18 cellular contexts compared by ENCODE assay signal in genomic region chr10:69049564-69049955, GRCh38. TPM values are rescaled to one million over a fixed set of nuclear protein-coding genes. Genes with fewer than 3 reads are reported as not detected.
DNase-seq lines count a peak whose midpoint lies in the region; ATAC-seq, FAIRE-seq and TF ChIP-seq lines count a peak whose summit lies in the region.
"Had no signal": no experiment of that assay in that cellular context is flagged by ENCODE, and none has a peak within 500 bp of the region (broad histone marks: within the 10 kb centered on the region; RNA-seq: fewer than 3 reads in every experiment).

No MANE protein-coding gene starts in this region.

- no peaks in the 10 kb centered on the region for H3K36me3 ChIP-seq in K562 (ENCODE audit: control insufficient read depth, insufficient read depth, low read length)
- H3K36me3 ChIP-seq: BLaER1, cardiac muscle cell, tibial artery had no signal

- peaks cover 16 to 21% of the 10 kb centered on the region in 2 experiments for H3K4me1 Mint-ChIP-seq in H9

- H2AK5ac ChIP-seq in H9 (ENCODE audit: insufficient read length, low read length) = no peak overlapping the region

- POLR2A ChIA-PET in K562 (lab: Yijun Ruan, JAX) = interaction anchor here (0.6 kb wide), 1 partner anchor 25 kb away, joined by 3 read pairs; no protein-coding TSS in a partner anchor

- H2BK15ac ChIP-seq in H9 (ENCODE audit: low read depth, low read length) = no peak overlapping the region

- H3K4me3 ChIP-seq in K562 (no peak overlapping the region), dorsolateral prefrontal cortex (no peak overlapping the region)
- H3K4me3 ChIP-seq: BLaER1, cardiac muscle cell, tibial artery had no signal

- H4K8ac ChIP-seq in H9 (replicated peaks; ENCODE audit: insufficient read length, low read depth, low read length) = no peak overlapping the region

- H3K18ac ChIP-seq in H9 (ENCODE audit: insufficient read length, low read depth, low read length) = no peak overlapping the region

- H3K4me1 ChIP-seq in H9 (ENCODE audit: insufficient read depth, low read length) = no peaks in the 10 kb centered on the region
- peaks cover 7 to 17% of the 10 kb centered on the region in 2 experiments; a peak in 4 of 5 replicates for H3K4me1 ChIP-seq in K562 (replicated peaks in 1 of 2; ENCODE audit: control insufficient read depth in 2 of 2, insufficient read depth in 2 of 2, low read length in 2 of 2)
- H3K4me1 ChIP-seq: tibial artery had no signal

- DNase-seq in H9 (no peak), NOMO-1 treated with dmso at 0.1 percent for 144 hours (lab: John Stamatoyannopoulos, UW; ENCODE audit: unreplicated experiment) (peak; percentile 35), K562 (ENCODE audit: extremely low read depth in 1 of 4, low spot score in 3 of 4) (no peak), posterior vena cava (ENCODE audit: low spot score) (peak; percentile 84), dorsolateral prefrontal cortex (no peak), A172 (ENCODE audit: low spot score) (no peak)
- DNase-seq in stimulated activated CD4-positive, alpha-beta T cell treated with anti-CD3 and anti-CD28 coated beads, Interleukin-2, amount 100 ng/mL, for 48 hours = no peak
- DNase-seq: activated CD8-positive, alpha-beta memory T cell treated with anti-CD3 and anti-CD28 coated beads, Interleukin-2, amount 10 ng/mL, durations not matched to agents 7 days and 5 days; DMS79 treated with DMSO at 0.1 percent for 48 hours; GOT3; islet precursor cell; NCI-H146; NCI-H510A; tibial artery had no signal

- no peak overlapping the region for H3K56ac ChIP-seq in H9 (ENCODE audit: insufficient read length, low read depth, low read length)

- H2BK120ac ChIP-seq in H9 (ENCODE audit: low read depth, low read length, poor library complexity, severe bottlenecking) = no peak overlapping the region

- H3K27me3 Mint-ChIP-seq in H9 (ENCODE audit: low read depth) = no peaks in the 10 kb centered on the region; the same call in 1 of the 2 replicates
- H3K27me3 Mint-ChIP-seq: activated CD8-positive, alpha-beta memory T cell treated with anti-CD3 and anti-CD28 coated beads, Interleukin-2, amount 10 ng/mL, durations not matched to agents 7 days and 5 days; activated naive CD4-positive, alpha-beta T cell treated with anti-CD3 and anti-CD28 coated beads, Interleukin-2, amount 50 U/mL, for 24 hours had no signal

- no peak overlapping the region for H4K5ac ChIP-seq in H9 (ENCODE audit: insufficient read length, low read depth, low read length)

- no peaks in the 10 kb centered on the region; a peak in 1 of 5 replicates for H3K9me3 Mint-ChIP-seq in H9
- H3K9me3 Mint-ChIP-seq: activated naive CD4-positive, alpha-beta T cell treated with anti-CD3 and anti-CD28 coated beads, Interleukin-2, amount 50 U/mL, for 24 hours had no signal

- no peak overlapping the region for H4K91ac ChIP-seq in H9 (ENCODE audit: insufficient read length, low read depth, low read length)

- FAIRE-seq in K562 (lab: Jason Lieb, UNC) = no peak

- H3K9ac ChIP-seq in H9 (ENCODE audit: extremely low read depth, insufficient read length, low read length) (no peak overlapping the region), K562 (ENCODE audit: insufficient read depth in 1 of 2, low read depth in 2 of 2, low read length in 2 of 2) (no peak overlapping the region)
- H3K9ac ChIP-seq: BLaER1 had no signal

- H2AFZ ChIP-seq in H9 (ENCODE audit: low read length) (no peak overlapping the region), K562 (ENCODE audit: low read depth, low read length) (peak overlapping the region; percentile 61)

- no peaks in the 10 kb centered on the region for H3K79me1 ChIP-seq in H9 (ENCODE audit: insufficient read depth, low read depth, low read length, poor library complexity, severe bottlenecking)

- CTCF ChIA-PET in K562 (lab: Yijun Ruan, JAX; ENCODE audit: low intra/inter-chr PET ratio) = interaction anchor here (0.6 kb wide), 1 partner anchor 304 kb away, joined by 3 read pairs; no protein-coding TSS in a partner anchor

- no peak for TF ChIP-seq POLR2A in K562 (conservative IDR thresholded peaks at IDR 0.05)

- no peaks in the 10 kb centered on the region for H3K9me1 ChIP-seq in K562 (ENCODE audit: control insufficient read depth, insufficient read depth, low read length)

- H3K27me3 ChIP-seq in H9 (ENCODE audit: insufficient read depth, low read length) (no peaks in the 10 kb centered on the region), K562 (ENCODE audit: control insufficient read depth in 2 of 2, insufficient read depth in 2 of 2, low read length in 2 of 2) (no peaks in the 10 kb centered on the region), dorsolateral prefrontal cortex (no peaks in the 10 kb centered on the region)
- H3K27me3 ChIP-seq: BLaER1, cardiac muscle cell had no signal

- H3K23me2 ChIP-seq in H9 (ENCODE audit: insufficient read length, low read depth, low read length, poor library complexity, severe bottlenecking) = no peaks in the 10 kb centered on the region

- in situ Hi-C loops in K562 (cut with MboI) = no loop called here

- TF ChIP-seq CTCF in H9 (conservative IDR thresholded peaks at IDR 0.05) (no peak), K562 (IDR thresholded peaks at IDR 0.05 in 2 of 3, conservative IDR thresholded peaks at IDR 0.05 in 1 of 3; ENCODE audit: insufficient read depth in 2 of 3, low read depth in 1 of 3, low read length in 3 of 3) (no peak), dorsolateral prefrontal cortex (IDR thresholded peaks at IDR 0.05 in 54 of 56, conservative IDR thresholded peaks at IDR 0.05 in 2 of 56; ENCODE audit: low read depth in 1 of 56, partially characterized antibody in 56 of 56) (no peak)

- no peaks in the 10 kb centered on the region for H3K36me3 Mint-ChIP-seq in H9 (ENCODE audit: insufficient read depth in 1 of 3, low read depth in 3 of 3)
- H3K36me3 Mint-ChIP-seq: activated CD8-positive, alpha-beta memory T cell treated with anti-CD3 and anti-CD28 coated beads, Interleukin-2, amount 10 ng/mL, durations not matched to agents 7 days and 5 days had no signal

- H4K20me1 ChIP-seq in H9 (ENCODE audit: control insufficient read depth, insufficient read depth, insufficient read length) (no peaks in the 10 kb centered on the region), K562 (replicated peaks; ENCODE audit: control insufficient read depth, insufficient read depth, low read length) (no peaks in the 10 kb centered on the region)
- H4K20me1 ChIP-seq: BLaER1 had no signal

- H3K23ac ChIP-seq in H9 (ENCODE audit: insufficient read length, low read depth, low read length) = no peak overlapping the region

- peak overlapping the region in 2 of 3 experiments; percentile 61 to 63; a peak in 4 of 7 replicates for H3K27ac Mint-ChIP-seq in H9
- H3K27ac Mint-ChIP-seq: activated CD8-positive, alpha-beta memory T cell treated with anti-CD3 and anti-CD28 coated beads, Interleukin-2, amount 10 ng/mL, durations not matched to agents 7 days and 5 days had no signal

- no CpG with 5 or more reads among the region's 6 CpGs for WGBS in H9 (ENCODE audit: extremely low coverage, insufficient read length, low lambda C conversion rate)
- 48% methylated on average over 6 of the region's 6 CpGs for WGBS in K562 (ENCODE audit: insufficient coverage, low coverage, missing lambda C conversion rate)

- H3K14ac ChIP-seq in H9 (ENCODE audit: insufficient read depth, low read length) = no peak overlapping the region

- H3K79me2 ChIP-seq in H9 (ENCODE audit: insufficient read depth, low read length) (no peaks in the 10 kb centered on the region), K562 (ENCODE audit: control insufficient read depth, insufficient read depth, low read length) (no peaks in the 10 kb centered on the region)

- no peak overlapping the region for H2BK5ac ChIP-seq in H9 (ENCODE audit: insufficient read length, low read length)

- no peak overlapping the region for H3K4ac ChIP-seq in H9 (ENCODE audit: low read depth, low read length)

- no TSS peak for BruUV-seq in K562 (replicated peaks; lab: Mats Ljungman, UMichigan)

- H3T11ph ChIP-seq in H9 (ENCODE audit: low read length) = no peak overlapping the region

- TF ChIP-seq RAD21 in K562 (CRISPR knock-in tag; conservative IDR thresholded peaks at IDR 0.05 in 1 of 2, IDR thresholded peaks at IDR 0.05 in 1 of 2) = no peak

- peak; percentile 26; the same call in 1 of the 3 replicates for ATAC-seq in K562
- ATAC-seq in HG02938 (IDR thresholded peaks at IDR 0.05; ENCODE audit: unreplicated experiment) = no peak
- ATAC-seq: activated CD8-positive, alpha-beta memory T cell treated with anti-CD3 and anti-CD28 coated beads, Interleukin-2, amount 10 ng/mL, durations not matched to agents 7 days and 5 days had no signal

- H3K9me3 ChIP-seq in H9 (ENCODE audit: control insufficient read depth, low read depth, low read length) = no peaks in the 10 kb centered on the region
- no peaks in the 10 kb centered on the region for H3K9me3 ChIP-seq in K562 (replicated peaks; ENCODE audit: control insufficient read depth, insufficient read depth, low read depth, low read length)
- H3K9me3 ChIP-seq: BLaER1, tibial artery had no signal

- no peak overlapping the region for H2BK12ac ChIP-seq in H9 (ENCODE audit: insufficient read length, low read depth, low read length)

- no peak overlapping the region for H3K4me2 ChIP-seq in H9 (ENCODE audit: insufficient read depth, insufficient read length, low read length)
- H3K4me2 ChIP-seq in K562 (ENCODE audit: insufficient read depth, low read length) = no peak overlapping the region
- H3K4me2 ChIP-seq: BLaER1 had no signal

- no peak for TF ChIP-seq EP300 in K562 (IDR thresholded peaks at IDR 0.05; ENCODE audit: low read length)

- intact Hi-C loops in K562 (cut with micrococcal nuclease) = no loop called here
- intact Hi-C loops in posterior vena cava (cut with DNase I) = no loop called here
- intact Hi-C loops in dorsolateral prefrontal cortex (cut with DNase I) = no loop called here

- H3K4me3 Mint-ChIP-seq in H9 = no peak overlapping the region
- H3K4me3 Mint-ChIP-seq: activated CD8-positive, alpha-beta memory T cell treated with anti-CD3 and anti-CD28 coated beads, Interleukin-2, amount 10 ng/mL, durations not matched to agents 7 days and 5 days; activated naive CD4-positive, alpha-beta T cell treated with anti-CD3 and anti-CD28 coated beads, Interleukin-2, amount 50 U/mL, for 24 hours had no signal

- no peak overlapping the region for H2BK20ac ChIP-seq in H9 (ENCODE audit: low read depth, low read length, poor library complexity, severe bottlenecking)

- H3K27ac ChIP-seq in H9 (ENCODE audit: insufficient read length, low read depth, low read length) = no peak overlapping the region
- no peak overlapping the region for H3K27ac ChIP-seq in K562 (ENCODE audit: extremely low read depth, low read depth, low read length)
- peak overlapping the region in 28 of 59 donors; percentile 2 to 87 (median 66) for H3K27ac ChIP-seq in dorsolateral prefrontal cortex
- H3K27ac ChIP-seq: BLaER1, cardiac muscle cell, tibial artery had no signal

RNA-seq across cellular contexts. Expression of gene SRGN, which starts 38.3 kb away (rescaled TPM):
- total RNA-seq in H9 (2021) (not detected in 2 replicates), K562 (2014; rRNA removed) (147 and 180 TPM in 2 replicates), K562 (2014; rRNA removed; fragmentation: Illumina TruSeq; extraction: Trizol) (256 and 289 TPM in 2 replicates), K562 (2015; rRNA removed; fragmentation: Illumina TruSeq; extraction: Trizol) (149 and 165 TPM in 2 replicates), K562 (2021) (173 and 193 TPM in 2 replicates), posterior vena cava (100 to 1,000 TPM; 138 to 144 TPM), dorsolateral prefrontal cortex (100 to 1,000 TPM in 7 of 120 experiments, 10 to 100 TPM in 113; 11.7 to 140 (median 43.8) TPM)
- total RNA-seq in K562 (2011; cell fraction: chromatin; rRNA removed; ENCODE audit: low replicate concordance) = 88.1 and 137 TPM in 2 replicates
- 154 and 205 TPM in 2 replicates for total RNA-seq in K562 (2011; cell fraction: nucleolus; rRNA removed)
- total RNA-seq in K562 (2011; cell fraction: nucleoplasm; rRNA removed) = 184 and 200 TPM in 2 replicates
- polyA plus RNA-seq in K562 (2011; rRNA removed) (124 and 136 TPM in 2 replicates), K562 (2014; fragmentation: Illumina TruSeq; extraction: Trizol) (259 and 284 TPM in 2 replicates), K562 (2014; fragmentation: Nextera tagmentation; extraction: Ambion mirVana) (100 to 1,000 TPM; 275 to 304 TPM), K562 (2014; rRNA removed) (169 and 189 TPM in 2 replicates)
- polyA plus RNA-seq in K562 (2011; cell fraction: cytosol; rRNA removed) = 61.8 and 105 TPM in 2 replicates
- 20.2 and 32.5 TPM in 2 replicates for polyA plus RNA-seq in K562 (2011; cell fraction: nucleus; rRNA removed)
- 208 and 216 TPM in 2 replicates for polyA plus RNA-seq in K562 (2012)
- polyA minus RNA-seq in K562 (2011; rRNA and poly(A)+ RNA removed) = 80.5 and 89.5 TPM in 2 replicates
- 42.2 and 44.1 TPM in 2 replicates for polyA minus RNA-seq in K562 (2011; cell fraction: cytosol; rRNA and poly(A)+ RNA removed)
- 5.8 and 12.2 TPM in 2 replicates for polyA minus RNA-seq in K562 (2011; cell fraction: nucleus; rRNA and poly(A)+ RNA removed)
- total RNA-seq in A172 (2014; rRNA removed; shearing (Covaris generic)) = 125 and 182 TPM in 2 replicates
- total RNA-seq: cardiac muscle cell had no signal
- polyA plus RNA-seq: cardiac muscle cell had no signal

Comparison
In these comparisons a context has a peak if more than half of its experiments do, and no peak if none do; other contexts are left out.
1. DNase-seq: peak in NOMO-1 treated with dmso at 0.1 percent for 144 hours (single experiment) and posterior vena cava (single experiment); none in H9 (single experiment), K562 (0 of 4), dorsolateral prefrontal cortex (0 of 10), stimulated activated CD4-positive, alpha-beta T cell treated with anti-CD3 and anti-CD28 coated beads, Interleukin-2, amount 100 ng/mL, for 48 hours (0 of 2) and A172 (single experiment).
2. RNA of gene SRGN, which starts 38.3 kb away (total RNA-seq): 125 to 182 TPM in A172, 88.1 to 289 TPM in K562, 138 to 144 TPM in posterior vena cava and 11.7 to 140 TPM in dorsolateral prefrontal cortex; not detected in H9; every median in the first group is over 10 times any median in the second.